ENCODE assay signal across 13 cellular contexts in the genomic region with DNA sequence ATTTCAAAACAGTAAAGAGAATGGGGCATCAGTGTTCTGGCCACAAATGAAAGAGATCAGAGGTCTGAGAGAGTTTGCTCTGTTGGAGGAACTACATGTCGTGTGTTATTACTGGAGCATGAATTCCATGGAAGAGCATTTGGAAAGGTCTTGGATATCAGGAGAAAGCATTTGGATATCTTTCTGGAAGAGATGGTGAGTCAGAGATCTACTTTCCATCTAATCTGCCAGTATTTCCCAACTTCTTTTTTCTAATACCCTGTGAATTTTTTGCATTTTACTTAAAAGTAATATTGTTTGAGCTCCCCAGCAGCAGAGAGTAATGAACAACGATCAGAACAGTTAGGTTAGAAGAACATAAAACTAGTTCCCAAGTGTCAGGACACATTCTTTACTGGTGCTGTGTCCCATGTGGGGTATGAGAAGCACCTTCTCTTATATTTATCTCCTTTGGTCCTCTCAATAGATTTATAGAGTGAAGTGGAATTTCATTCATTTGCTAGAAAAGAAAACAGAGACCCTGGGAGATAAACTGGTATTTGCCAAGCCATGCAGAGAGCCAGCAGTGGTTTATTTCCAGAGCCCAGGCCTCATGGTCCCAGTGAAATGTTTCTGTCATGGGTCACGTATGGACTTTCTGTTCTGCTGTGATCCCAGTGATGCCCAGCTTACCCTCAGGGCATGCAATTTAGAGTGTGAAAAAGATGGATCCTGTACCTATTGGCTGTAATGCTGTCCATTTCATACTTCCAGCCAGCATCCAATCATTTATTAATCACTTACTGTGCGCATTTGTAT.
DNase-seq lines count a peak whose midpoint lies in the region; ATAC-seq and TF ChIP-seq lines count a peak whose summit lies in the region.
"Had no signal": no experiment of that assay in that cellular context is flagged by ENCODE, and none has a peak within 500 bp of the region (broad histone marks: within the 10 kb centered on the region; RNA-seq: fewer than 3 reads in every experiment).

No MANE protein-coding gene starts in this region.

- intact Hi-C loops in activated CD4-positive, alpha-beta T cell treated with anti-CD3 and anti-CD28 coated beads, Interleukin-2, amount 10 ng/mL, durations not matched to agents 24 days and 14 days (cut with micrococcal nuclease) = no loop called here
- intact Hi-C loops in ovary (cut with DNase I) = no loop called here

- no peaks in the 10 kb centered on the region for H3K9me3 Mint-ChIP-seq in chondrocyte (ENCODE audit: low read depth)
- no peaks in the 10 kb centered on the region for H3K9me3 Mint-ChIP-seq in activated CD4-positive, alpha-beta T cell treated with anti-CD3 and anti-CD28 coated beads, Interleukin-2, amount 10 ng/mL, durations not matched to agents 24 days and 14 days
- H3K9me3 Mint-ChIP-seq: activated T-helper 1 cell treated with anti-CD3 and anti-CD28 coated beads, Interleukin-12 subunit alpha, Interleukin-12 subunit beta, Interleukin-2, Interleukin-4 antibody, amounts not matched to agents 30 ng/mL and 10 ng/mL and 1 ng/mL, durations not matched to agents 14 hours and 24 hours and 36 hours had no signal

- no peaks in the 10 kb centered on the region for H3K9me3 ChIP-seq in ovary

- peaks cover 30% of the 10 kb centered on the region for H3K4me1 Mint-ChIP-seq in chondrocyte (ENCODE audit: low read depth)
- H3K4me1 Mint-ChIP-seq in activated CD4-positive, alpha-beta T cell treated with anti-CD3 and anti-CD28 coated beads, Interleukin-2, amount 10 ng/mL, durations not matched to agents 24 days and 14 days = no peaks in the 10 kb centered on the region
- H3K4me1 Mint-ChIP-seq: natural killer cell had no signal

- 81 to 89% (median 86%) methylated on average over 4 of the region's 4 CpGs for WGBS in ovary, 3 donors

- DNase-seq in AG08395 (ENCODE audit: low spot score) (peak; percentile 74), LHCN-M2 (ENCODE audit: low read depth) (peak; percentile 85), chondrocyte (ENCODE audit: low spot score) (no peak), kidney tubule cell (ENCODE audit: low spot score) (peak; percentile 72), substantia nigra (lab: John Stamatoyannopoulos, UW) (no peak), ovary (no peak)
- DNase-seq in activated CD4-positive, alpha-beta T cell treated with anti-CD3 and anti-CD28 coated beads, Interleukin-2, amount 10 ng/mL, durations not matched to agents 24 days and 14 days = no peak
- DNase-seq: activated CD4-positive, CD25-positive, alpha-beta regulatory T cell treated with anti-CD3 and anti-CD28 coated beads, Interleukin-2, amount 50 U/mL, for 72 hours; AML-193; natural killer cell; NCI-H69 had no signal

- no peak for TF ChIP-seq EP300 in ovary (IDR thresholded peaks at IDR 0.05)

- H3K27ac ChIP-seq in substantia nigra (ENCODE audit: low read depth, low read length, poor library complexity, severe bottlenecking) (no peak overlapping the region), ovary (no peak overlapping the region)

- H3K27me3 Mint-ChIP-seq in chondrocyte (ENCODE audit: low read depth) = no peaks in the 10 kb centered on the region
- no peaks in the 10 kb centered on the region for H3K27me3 Mint-ChIP-seq in activated CD4-positive, alpha-beta T cell treated with anti-CD3 and anti-CD28 coated beads, Interleukin-2, amount 10 ng/mL, durations not matched to agents 24 days and 14 days

- no peak overlapping the region for H3K4me3 Mint-ChIP-seq in chondrocyte (ENCODE audit: unreplicated experiment)
- no peak overlapping the region for H3K4me3 Mint-ChIP-seq in activated CD4-positive, alpha-beta T cell treated with anti-CD3 and anti-CD28 coated beads, Interleukin-2, amount 10 ng/mL, durations not matched to agents 24 days and 14 days
- H3K4me3 Mint-ChIP-seq: activated T-helper 1 cell treated with anti-CD3 and anti-CD28 coated beads, Interleukin-12 subunit alpha, Interleukin-12 subunit beta, Interleukin-2, Interleukin-4 antibody, amounts not matched to agents 30 ng/mL and 10 ng/mL and 1 ng/mL, durations not matched to agents 14 hours and 24 hours and 36 hours; natural killer cell had no signal

- H3K4me3 ChIP-seq in ovary = no peak overlapping the region

- ATAC-seq in HG02588 (IDR thresholded peaks at IDR 0.05; ENCODE audit: unreplicated experiment) = no peak
- ATAC-seq: natural killer cell had no signal

- no peaks in the 10 kb centered on the region for H3K36me3 Mint-ChIP-seq in chondrocyte (ENCODE audit: low read depth)
- H3K36me3 Mint-ChIP-seq in activated CD4-positive, alpha-beta T cell treated with anti-CD3 and anti-CD28 coated beads, Interleukin-2, amount 10 ng/mL, durations not matched to agents 24 days and 14 days (ENCODE audit: low read depth) = no peaks in the 10 kb centered on the region

- H3K4me1 ChIP-seq in ovary (ENCODE audit: insufficient read depth) = no peaks in the 10 kb centered on the region

- no peak for TF ChIP-seq POLR2A in ovary (IDR thresholded peaks at IDR 0.05)

- peak overlapping the region; percentile 77 for H3K27ac Mint-ChIP-seq in chondrocyte (ENCODE audit: unreplicated experiment)
- no peak overlapping the region for H3K27ac Mint-ChIP-seq in activated CD4-positive, alpha-beta T cell treated with anti-CD3 and anti-CD28 coated beads, Interleukin-2, amount 10 ng/mL, durations not matched to agents 24 days and 14 days
- H3K27ac Mint-ChIP-seq: activated T-helper 1 cell treated with anti-CD3 and anti-CD28 coated beads, Interleukin-12 subunit alpha, Interleukin-12 subunit beta, Interleukin-2, Interleukin-4 antibody, amounts not matched to agents 30 ng/mL and 10 ng/mL and 1 ng/mL, durations not matched to agents 14 hours and 24 hours and 36 hours; natural killer cell had no signal

- H3K27me3 ChIP-seq in ovary = no peaks in the 10 kb centered on the region

- no peaks in the 10 kb centered on the region for H3K36me3 ChIP-seq in ovary

- no peak for TF ChIP-seq CTCF in chondrocyte (IDR thresholded peaks at IDR 0.05)
- TF ChIP-seq CTCF in ovary (IDR thresholded peaks at IDR 0.05) = no peak

Comparison
In these comparisons a context has a peak if more than half of its experiments do, and no peak if none do; other contexts are left out.
1. DNase-seq: peak in AG08395 (single experiment), LHCN-M2 (single experiment) and kidney tubule cell (single experiment); none in chondrocyte (single experiment), activated CD4-positive, alpha-beta T cell treated with anti-CD3 and anti-CD28 coated beads, Interleukin-2, amount 10 ng/mL, durations not matched to agents 24 days and 14 days (single experiment), substantia nigra (0 of 49) and ovary (0 of 5).